Comparison of ENCODE assay signal across 1 cellular context in genomic region chr14:35046048-35046750, GRCh38.
TF ChIP-seq lines count a peak whose summit lies in the region.

Gene FAM177A1, plus strand, starts transcription at chr14:35046272. Its CDS starts 192 bp downstream, at chr14:35046464.

TF ChIP-seq in HepG2, 621 proteins besides CTCF, POLR2A, EP300 and RAD21 (continued from another document and continues in another):
- TF ChIP-seq DBP (CRISPR knock-in tag; IDR thresholded peaks at IDR 0.05; ENCODE audit: not compliant biosample characterization) (peak; percentile 97), IRF2 (CRISPR knock-in tag; IDR thresholded peaks at IDR 0.05) (peak; percentile 72), IRF1 (CRISPR knock-in tag; IDR thresholded peaks at IDR 0.05; ENCODE audit: low read depth) (no peak), MTA1 (CRISPR knock-in tag; IDR thresholded peaks at IDR 0.05; ENCODE audit: borderline replicate concordance) (peak; percentile 97), ZC3H13 (CRISPR knock-in tag; IDR thresholded peaks at IDR 0.05) (no peak; the same call in 1 of the 2 replicates), ZFY (CRISPR knock-in tag; IDR thresholded peaks at IDR 0.05) (peak; percentile 96), ZNF644 (CRISPR knock-in tag; IDR thresholded peaks at IDR 0.05; ENCODE audit: low read depth) (peak; percentile 54), MNT (IDR thresholded peaks at IDR 0.05) (peak; percentile 40), ZNF773 (CRISPR knock-in tag; IDR thresholded peaks at IDR 0.05; ENCODE audit: borderline replicate concordance) (peak; percentile 98), TBX2 (CRISPR knock-in tag; IDR thresholded peaks at IDR 0.05; ENCODE audit: borderline replicate concordance) (peak; percentile 98), MAX (IDR thresholded peaks at IDR 0.05) (peak; percentile 75), SP5 (CRISPR knock-in tag; IDR thresholded peaks at IDR 0.05; ENCODE audit: borderline replicate concordance, low read depth) (peak; percentile 96), NFIC (IDR thresholded peaks at IDR 0.05; ENCODE audit: low read length) (no peak), SP2 (CRISPR knock-in tag; IDR thresholded peaks at IDR 0.05) (peak; percentile 81), NR2F1 (CRISPR knock-in tag; IDR thresholded peaks at IDR 0.05) (no peak), SKI (IDR thresholded peaks at IDR 0.05; ENCODE audit: partially characterized antibody) (peak; percentile 93), PHF8 (CRISPR knock-in tag; IDR thresholded peaks at IDR 0.05) (peak; percentile 100), MLLT10 (CRISPR knock-in tag; IDR thresholded peaks at IDR 0.05) (no peak), ZNF275 (CRISPR knock-in tag; IDR thresholded peaks at IDR 0.05; ENCODE audit: borderline replicate concordance) (peak; percentile 99; the same call in 1 of the 2 replicates), HOXA5 (CRISPR knock-in tag; IDR thresholded peaks at IDR 0.05) (peak; percentile 98), ZNF629 (CRISPR knock-in tag; conservative IDR thresholded peaks at IDR 0.05) (peak; percentile 56; the same call in 1 of the 2 replicates), NR0B2 (CRISPR knock-in tag; IDR thresholded peaks at IDR 0.05) (peak; percentile 90), ZBTB14 (CRISPR knock-in tag; IDR thresholded peaks at IDR 0.05) (peak; percentile 72), SRF (IDR thresholded peaks at IDR 0.05; ENCODE audit: low read depth, low read length) (0 out of 2 replicates have a peak, but pooled peaks have one; percentile 25), ZNF564 (CRISPR knock-in tag; IDR thresholded peaks at IDR 0.05) (peak; percentile 96), PLRG1 (conservative IDR thresholded peaks at IDR 0.05) (no peak), TFDP1 (CRISPR knock-in tag; IDR thresholded peaks at IDR 0.05; ENCODE audit: borderline replicate concordance) (peak; percentile 83), ZNF326 (CRISPR knock-in tag; IDR thresholded peaks at IDR 0.05; ENCODE audit: borderline replicate concordance) (peak; percentile 86; the same call in 1 of the 2 replicates), SMARCE1 (IDR thresholded peaks at IDR 0.05; ENCODE audit: borderline replicate concordance) (no peak), GATAD1 (CRISPR knock-in tag; IDR thresholded peaks at IDR 0.05) (peak; percentile 86), ZNF598 (CRISPR knock-in tag; IDR thresholded peaks at IDR 0.05; ENCODE audit: borderline replicate concordance) (peak; percentile 99; the same call in 1 of the 2 replicates), UBTF (CRISPR knock-in tag; IDR thresholded peaks at IDR 0.05) (peak; percentile 100), PAF1 (CRISPR knock-in tag; IDR thresholded peaks at IDR 0.05) (no peak), ZNF296 (CRISPR knock-in tag; conservative IDR thresholded peaks at IDR 0.05) (peak; percentile 89; the same call in 1 of the 2 replicates), ISX (CRISPR knock-in tag; conservative IDR thresholded peaks at IDR 0.05) (peak; percentile 94; the same call in 1 of the 2 replicates), ZNF850 (CRISPR knock-in tag; conservative IDR thresholded peaks at IDR 0.05) (peak; percentile 84), ZSCAN21 (CRISPR knock-in tag; IDR thresholded peaks at IDR 0.05; ENCODE audit: borderline replicate concordance) (peak; percentile 99), ZNF225 (CRISPR knock-in tag; IDR thresholded peaks at IDR 0.05) (peak; percentile 98), ESRRA (CRISPR knock-in tag; IDR thresholded peaks at IDR 0.05; ENCODE audit: low read depth) (no peak; the same call in 1 of the 2 replicates), REL (CRISPR knock-in tag; conservative IDR thresholded peaks at IDR 0.05) (0 out of 2 replicates have a peak, but pooled peaks have one; percentile 0), ZBTB42 (CRISPR knock-in tag; IDR thresholded peaks at IDR 0.05) (peak; percentile 95; the same call in 1 of the 2 replicates), ZNF639 (CRISPR knock-in tag; conservative IDR thresholded peaks at IDR 0.05) (peak; percentile 93), NFATC3 (CRISPR knock-in tag; IDR thresholded peaks at IDR 0.05) (peak; percentile 77; the same call in 1 of the 2 replicates), E2F1 (CRISPR knock-in tag; IDR thresholded peaks at IDR 0.05) (peak; percentile 92), ZKSCAN8 (CRISPR knock-in tag; IDR thresholded peaks at IDR 0.05; ENCODE audit: borderline replicate concordance) (peak; percentile 78; the same call in 1 of the 2 replicates), NKX3-1 (CRISPR knock-in tag; IDR thresholded peaks at IDR 0.05) (peak; percentile 97), ZKSCAN5 (CRISPR knock-in tag; IDR thresholded peaks at IDR 0.05) (no peak; the same call in 1 of the 2 replicates), MXD4 (CRISPR knock-in tag; IDR thresholded peaks at IDR 0.05) (peak; percentile 93), ATF5 (CRISPR knock-in tag; IDR thresholded peaks at IDR 0.05; ENCODE audit: low read depth) (no peak), KDM5A (IDR thresholded peaks at IDR 0.05; ENCODE audit: borderline replicate concordance, low read length) (peak; percentile 83; the same call in 1 of the 2 replicates), SP1 (IDR thresholded peaks at IDR 0.05) (no peak), SP1 (CRISPR knock-in tag; IDR thresholded peaks at IDR 0.05) (peak; percentile 87), SETDB1 (CRISPR knock-in tag; IDR thresholded peaks at IDR 0.05; ENCODE audit: borderline replicate concordance) (no peak), ZFP37 (CRISPR knock-in tag; IDR thresholded peaks at IDR 0.05; ENCODE audit: borderline replicate concordance) (peak; percentile 77), TBP (CRISPR knock-in tag; IDR thresholded peaks at IDR 0.05) (no peak; the same call in 1 of the 2 replicates), FOSL2 (CRISPR knock-in tag; IDR thresholded peaks at IDR 0.05) (peak; percentile 50; the same call in 1 of the 2 replicates), YEATS4 (CRISPR knock-in tag; IDR thresholded peaks at IDR 0.05; ENCODE audit: borderline replicate concordance) (peak; percentile 99), ELF3 (CRISPR knock-in tag; IDR thresholded peaks at IDR 0.05) (peak; percentile 82)
